Comparison of ENCODE assay signal across 13 cellular contexts in the genomic region with DNA sequence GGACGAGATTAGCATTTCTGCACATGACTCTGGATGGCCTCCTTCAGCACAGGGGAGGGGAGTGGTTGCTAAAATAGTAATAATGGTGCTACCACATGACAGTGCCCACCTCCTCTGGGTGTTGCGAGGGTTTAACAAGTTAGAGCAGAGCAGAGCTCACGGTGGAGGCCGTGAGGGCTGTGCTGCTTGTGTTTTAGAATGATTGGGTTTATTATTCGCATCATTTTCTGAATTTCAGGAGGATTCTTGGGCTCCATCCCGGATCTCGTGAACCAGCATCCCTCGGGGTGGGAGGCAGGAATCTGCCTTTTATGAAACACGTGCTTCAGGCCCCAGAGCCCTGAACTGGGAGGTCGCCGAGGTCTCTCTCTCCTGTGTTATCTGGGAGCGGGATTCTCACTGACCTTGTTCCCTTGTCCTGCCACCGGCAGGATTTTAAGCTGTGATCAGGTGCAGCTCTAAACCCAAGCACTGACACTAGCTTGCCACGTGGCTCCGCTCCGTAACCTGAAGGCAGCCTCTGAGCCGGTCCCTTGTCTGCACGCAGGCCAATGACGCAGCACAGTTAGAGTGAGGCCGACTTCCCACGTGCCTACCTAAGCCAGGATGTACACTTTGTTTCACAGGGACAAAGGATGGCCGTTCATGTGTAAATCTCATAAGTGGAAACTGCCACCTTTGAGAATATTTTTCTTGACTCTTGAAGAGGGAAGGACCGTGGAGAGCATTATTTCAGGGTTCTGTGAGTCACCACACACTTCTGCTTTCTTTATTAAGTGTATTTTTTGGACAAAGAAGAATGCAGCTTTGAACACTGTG.
DNase-seq lines count a peak whose midpoint lies in the region; ATAC-seq and TF ChIP-seq lines count a peak whose summit lies in the region.
"Had no signal": no experiment of that assay in that cellular context is flagged by ENCODE, and none has a peak within 500 bp of the region (broad histone marks: within the 10 kb centered on the region; RNA-seq: fewer than 3 reads in every experiment).

No MANE protein-coding gene starts in this region.

- no peak overlapping the region for H3K27ac ChIP-seq in esophagus muscularis mucosa (replicated peaks in 1 of 4)
- H3K27ac ChIP-seq: C4-2B had no signal

- no peak overlapping the region for H3K4me3 ChIP-seq in GM06990 (replicated peaks; ENCODE audit: low read depth, low read length)
- no peak overlapping the region for H3K4me3 ChIP-seq in esophagus muscularis mucosa
- H3K4me3 ChIP-seq: HAP-1 had no signal

- intact Hi-C loops in esophagus muscularis mucosa (cut with DNase I): no loop called here

- H3K9me3 ChIP-seq in esophagus muscularis mucosa: peaks cover 0 to 6% (median 2%) of the 10 kb centered on the region in 4 donors

- H3K36me3 ChIP-seq in GM06990 (ENCODE audit: control insufficient read depth, insufficient read depth, low read length): no peaks in the 10 kb centered on the region
- no peaks in the 10 kb centered on the region for H3K36me3 ChIP-seq in esophagus muscularis mucosa
- H3K36me3 ChIP-seq: HAP-1 had no signal

- no peak for TF ChIP-seq POLR2A in esophagus muscularis mucosa (IDR thresholded peaks at IDR 0.05; ENCODE audit: low read depth)

- 87% methylated on average over 19 of the region's 23 CpGs for WGBS in esophagus muscularis mucosa

- no peak for TF ChIP-seq RAD21 in Ishikawa (IDR thresholded peaks at IDR 0.05; ENCODE audit: low read depth)

- TF ChIP-seq CTCF in GM06990 (IDR thresholded peaks at IDR 0.05; ENCODE audit: insufficient read depth, low read length, poor library complexity, severe bottlenecking) (no peak), esophagus muscularis mucosa (IDR thresholded peaks at IDR 0.05) (no peak)

- H3K27me3 ChIP-seq in GM06990 (replicated peaks; ENCODE audit: control insufficient read depth, insufficient read depth, low read length) (no peaks in the 10 kb centered on the region), esophagus muscularis mucosa (peaks cover 0 to 5% (median 0%) of the 10 kb centered on the region in 4 donors)

- peak; percentile 77 for DNase-seq in GM06990 (ENCODE audit: extremely low read depth, insufficient read length)
- DNase-seq in esophagus muscularis mucosa (ENCODE audit: extremely low spot score): peak; percentile 72
- DNase-seq in left lobe of liver (ENCODE audit: low spot score): no peak
- DNase-seq in Ammon's horn (ENCODE audit: low spot score): no peak
- no peak for DNase-seq in HuH-7 (ENCODE audit: low spot score)
- DNase-seq in GF-D8 (lab: John Stamatoyannopoulos, UW): no peak
- DNase-seq: activated T-cell treated with anti-CD3 and anti-CD28 coated beads, Interleukin-2, amount 50 U/mL, for 24 hours; NCI-H1417 treated with DMSO at 0.1 percent for 48 hours; PC-3 had no signal

- H3K4me1 ChIP-seq in esophagus muscularis mucosa: no peaks in the 10 kb centered on the region
- H3K4me1 ChIP-seq: HAP-1 had no signal

- ATAC-seq in GM21390 (IDR thresholded peaks at IDR 0.05; ENCODE audit: unreplicated experiment): peak; percentile 44
- ATAC-seq in left lobe of liver: no peak
- ATAC-seq: PC-3 had no signal

- TF ChIP-seq EP300 in Ishikawa (IDR thresholded peaks at IDR 0.05; ENCODE audit: borderline replicate concordance): no peak
- TF ChIP-seq EP300 in esophagus muscularis mucosa (IDR thresholded peaks at IDR 0.05): no peak

TF ChIP-seq in Ishikawa, 13 proteins besides CTCF, POLR2A, EP300 and RAD21:
- no peak for TF ChIP-seq YY1 (IDR thresholded peaks at IDR 0.05; ENCODE audit: low read depth)
- no peak for TF ChIP-seq TCF12 (IDR thresholded peaks at IDR 0.05; ENCODE audit: low read depth)
- TF ChIP-seq USF1 (IDR thresholded peaks at IDR 0.05): 0 out of 2 replicates have a peak, but pooled peaks have one; percentile 7
- TF ChIP-seq FOXM1 (IDR thresholded peaks at IDR 0.05; ENCODE audit: borderline replicate concordance, low read depth): no peak
- TF ChIP-seq EGR1 (IDR thresholded peaks at IDR 0.05): no peak
- TF ChIP-seq NFIC (IDR thresholded peaks at IDR 0.05): no peak
- TF ChIP-seq MAX (IDR thresholded peaks at IDR 0.05): peak; percentile 32; the same call in 1 of the 2 replicates
- TF ChIP-seq CEBPB (IDR thresholded peaks at IDR 0.05): no peak
- TF ChIP-seq, protein P1, sequence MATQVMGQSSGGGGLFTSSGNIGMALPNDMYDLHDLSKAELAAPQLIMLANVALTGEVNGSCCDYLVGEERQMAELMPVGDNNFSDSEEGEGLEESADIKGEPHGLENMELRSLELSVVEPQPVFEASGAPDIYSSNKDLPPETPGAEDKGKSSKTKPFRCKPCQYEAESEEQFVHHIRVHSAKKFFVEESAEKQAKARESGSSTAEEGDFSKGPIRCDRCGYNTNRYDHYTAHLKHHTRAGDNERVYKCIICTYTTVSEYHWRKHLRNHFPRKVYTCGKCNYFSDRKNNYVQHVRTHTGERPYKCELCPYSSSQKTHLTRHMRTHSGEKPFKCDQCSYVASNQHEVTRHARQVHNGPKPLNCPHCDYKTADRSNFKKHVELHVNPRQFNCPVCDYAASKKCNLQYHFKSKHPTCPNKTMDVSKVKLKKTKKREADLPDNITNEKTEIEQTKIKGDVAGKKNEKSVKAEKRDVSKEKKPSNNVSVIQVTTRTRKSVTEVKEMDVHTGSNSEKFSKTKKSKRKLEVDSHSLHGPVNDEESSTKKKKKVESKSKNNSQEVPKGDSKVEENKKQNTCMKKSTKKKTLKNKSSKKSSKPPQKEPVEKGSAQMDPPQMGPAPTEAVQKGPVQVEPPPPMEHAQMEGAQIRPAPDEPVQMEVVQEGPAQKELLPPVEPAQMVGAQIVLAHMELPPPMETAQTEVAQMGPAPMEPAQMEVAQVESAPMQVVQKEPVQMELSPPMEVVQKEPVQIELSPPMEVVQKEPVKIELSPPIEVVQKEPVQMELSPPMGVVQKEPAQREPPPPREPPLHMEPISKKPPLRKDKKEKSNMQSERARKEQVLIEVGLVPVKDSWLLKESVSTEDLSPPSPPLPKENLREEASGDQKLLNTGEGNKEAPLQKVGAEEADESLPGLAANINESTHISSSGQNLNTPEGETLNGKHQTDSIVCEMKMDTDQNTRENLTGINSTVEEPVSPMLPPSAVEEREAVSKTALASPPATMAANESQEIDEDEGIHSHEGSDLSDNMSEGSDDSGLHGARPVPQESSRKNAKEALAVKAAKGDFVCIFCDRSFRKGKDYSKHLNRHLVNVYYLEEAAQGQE (IDR thresholded peaks at IDR 0.05; ENCODE audit: low read depth): no peak
TF ChIP-seq in Ishikawa: peak in this region for 2.

Comparison
In these comparisons a context has a peak if more than half of its experiments do, and no peak if none do; other contexts are left out.
1. DNase-seq: peak in GM06990 (single experiment) and esophagus muscularis mucosa (single experiment); none in left lobe of liver (single experiment), Ammon's horn (single experiment), HuH-7 (single experiment) and GF-D8 (single experiment).